Comparison of ENCODE assay signal across 1 cellular context in the genomic region with DNA sequence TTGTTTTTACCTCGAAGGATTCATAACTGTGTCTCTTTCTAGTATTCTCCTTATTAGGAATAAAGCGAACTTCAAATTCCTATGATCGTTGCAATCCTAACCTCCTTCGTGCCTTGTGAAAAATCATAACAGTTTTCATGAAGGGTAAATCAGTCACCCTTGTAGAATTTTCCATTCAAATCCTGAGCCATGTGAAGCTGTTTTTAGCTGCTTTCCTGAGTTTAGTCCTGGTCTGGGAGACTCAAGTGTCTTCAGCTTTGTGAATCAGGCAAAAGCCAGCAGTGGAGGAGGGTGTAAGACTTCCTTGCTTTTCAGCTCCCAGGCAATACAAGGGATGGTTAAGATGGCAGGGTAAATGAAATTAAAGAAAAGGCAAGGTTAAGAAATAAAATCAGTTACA.
TF ChIP-seq lines count a peak whose summit lies in the region.

No MANE protein-coding gene starts in this region.

TF ChIP-seq in WTC11, 78 proteins besides CTCF, POLR2A, EP300 and RAD21 (continued from another document):
- TF ChIP-seq, protein P1, sequence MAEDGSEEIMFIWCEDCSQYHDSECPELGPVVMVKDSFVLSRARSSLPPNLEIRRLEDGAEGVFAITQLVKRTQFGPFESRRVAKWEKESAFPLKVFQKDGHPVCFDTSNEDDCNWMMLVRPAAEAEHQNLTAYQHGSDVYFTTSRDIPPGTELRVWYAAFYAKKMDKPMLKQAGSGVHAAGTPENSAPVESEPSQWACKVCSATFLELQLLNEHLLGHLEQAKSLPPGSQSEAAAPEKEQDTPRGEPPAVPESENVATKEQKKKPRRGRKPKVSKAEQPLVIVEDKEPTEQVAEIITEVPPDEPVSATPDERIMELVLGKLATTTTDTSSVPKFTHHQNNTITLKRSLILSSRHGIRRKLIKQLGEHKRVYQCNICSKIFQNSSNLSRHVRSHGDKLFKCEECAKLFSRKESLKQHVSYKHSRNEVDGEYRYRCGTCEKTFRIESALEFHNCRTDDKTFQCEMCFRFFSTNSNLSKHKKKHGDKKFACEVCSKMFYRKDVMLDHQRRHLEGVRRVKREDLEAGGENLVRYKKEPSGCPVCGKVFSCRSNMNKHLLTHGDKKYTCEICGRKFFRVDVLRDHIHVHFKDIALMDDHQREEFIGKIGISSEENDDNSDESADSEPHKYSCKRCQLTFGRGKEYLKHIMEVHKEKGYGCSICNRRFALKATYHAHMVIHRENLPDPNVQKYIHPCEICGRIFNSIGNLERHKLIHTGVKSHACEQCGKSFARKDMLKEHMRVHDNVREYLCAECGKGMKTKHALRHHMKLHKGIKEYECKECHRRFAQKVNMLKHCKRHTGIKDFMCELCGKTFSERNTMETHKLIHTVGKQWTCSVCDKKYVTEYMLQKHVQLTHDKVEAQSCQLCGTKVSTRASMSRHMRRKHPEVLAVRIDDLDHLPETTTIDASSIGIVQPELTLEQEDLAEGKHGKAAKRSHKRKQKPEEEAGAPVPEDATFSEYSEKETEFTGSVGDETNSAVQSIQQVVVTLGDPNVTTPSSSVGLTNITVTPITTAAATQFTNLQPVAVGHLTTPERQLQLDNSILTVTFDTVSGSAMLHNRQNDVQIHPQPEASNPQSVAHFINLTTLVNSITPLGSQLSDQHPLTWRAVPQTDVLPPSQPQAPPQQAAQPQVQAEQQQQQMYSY (CRISPR knock-in tag; IDR thresholded peaks at IDR 0.05): no peak
- TF ChIP-seq, protein P2, sequence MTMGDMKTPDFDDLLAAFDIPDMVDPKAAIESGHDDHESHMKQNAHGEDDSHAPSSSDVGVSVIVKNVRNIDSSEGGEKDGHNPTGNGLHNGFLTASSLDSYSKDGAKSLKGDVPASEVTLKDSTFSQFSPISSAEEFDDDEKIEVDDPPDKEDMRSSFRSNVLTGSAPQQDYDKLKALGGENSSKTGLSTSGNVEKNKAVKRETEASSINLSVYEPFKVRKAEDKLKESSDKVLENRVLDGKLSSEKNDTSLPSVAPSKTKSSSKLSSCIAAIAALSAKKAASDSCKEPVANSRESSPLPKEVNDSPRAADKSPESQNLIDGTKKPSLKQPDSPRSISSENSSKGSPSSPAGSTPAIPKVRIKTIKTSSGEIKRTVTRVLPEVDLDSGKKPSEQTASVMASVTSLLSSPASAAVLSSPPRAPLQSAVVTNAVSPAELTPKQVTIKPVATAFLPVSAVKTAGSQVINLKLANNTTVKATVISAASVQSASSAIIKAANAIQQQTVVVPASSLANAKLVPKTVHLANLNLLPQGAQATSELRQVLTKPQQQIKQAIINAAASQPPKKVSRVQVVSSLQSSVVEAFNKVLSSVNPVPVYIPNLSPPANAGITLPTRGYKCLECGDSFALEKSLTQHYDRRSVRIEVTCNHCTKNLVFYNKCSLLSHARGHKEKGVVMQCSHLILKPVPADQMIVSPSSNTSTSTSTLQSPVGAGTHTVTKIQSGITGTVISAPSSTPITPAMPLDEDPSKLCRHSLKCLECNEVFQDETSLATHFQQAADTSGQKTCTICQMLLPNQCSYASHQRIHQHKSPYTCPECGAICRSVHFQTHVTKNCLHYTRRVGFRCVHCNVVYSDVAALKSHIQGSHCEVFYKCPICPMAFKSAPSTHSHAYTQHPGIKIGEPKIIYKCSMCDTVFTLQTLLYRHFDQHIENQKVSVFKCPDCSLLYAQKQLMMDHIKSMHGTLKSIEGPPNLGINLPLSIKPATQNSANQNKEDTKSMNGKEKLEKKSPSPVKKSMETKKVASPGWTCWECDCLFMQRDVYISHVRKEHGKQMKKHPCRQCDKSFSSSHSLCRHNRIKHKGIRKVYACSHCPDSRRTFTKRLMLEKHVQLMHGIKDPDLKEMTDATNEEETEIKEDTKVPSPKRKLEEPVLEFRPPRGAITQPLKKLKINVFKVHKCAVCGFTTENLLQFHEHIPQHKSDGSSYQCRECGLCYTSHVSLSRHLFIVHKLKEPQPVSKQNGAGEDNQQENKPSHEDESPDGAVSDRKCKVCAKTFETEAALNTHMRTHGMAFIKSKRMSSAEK (CRISPR knock-in tag; IDR thresholded peaks at IDR 0.05; ENCODE audit: borderline replicate concordance): no peak
- TF ChIP-seq, protein P3, sequence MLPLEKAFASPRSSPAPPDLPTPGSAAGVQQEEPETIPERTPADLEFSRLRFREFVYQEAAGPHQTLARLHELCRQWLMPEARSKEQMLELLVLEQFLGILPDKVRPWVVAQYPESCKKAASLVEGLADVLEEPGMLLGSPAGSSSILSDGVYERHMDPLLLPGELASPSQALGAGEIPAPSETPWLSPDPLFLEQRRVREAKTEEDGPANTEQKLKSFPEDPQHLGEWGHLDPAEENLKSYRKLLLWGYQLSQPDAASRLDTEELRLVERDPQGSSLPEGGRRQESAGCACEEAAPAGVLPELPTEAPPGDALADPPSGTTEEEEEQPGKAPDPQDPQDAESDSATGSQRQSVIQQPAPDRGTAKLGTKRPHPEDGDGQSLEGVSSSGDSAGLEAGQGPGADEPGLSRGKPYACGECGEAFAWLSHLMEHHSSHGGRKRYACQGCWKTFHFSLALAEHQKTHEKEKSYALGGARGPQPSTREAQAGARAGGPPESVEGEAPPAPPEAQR (CRISPR knock-in tag; IDR thresholded peaks at IDR 0.05): no peak
- TF ChIP-seq SP1 (CRISPR knock-in tag; conservative IDR thresholded peaks at IDR 0.05) (no peak), ZNF263 (CRISPR knock-in tag; IDR thresholded peaks at IDR 0.05; ENCODE audit: low read depth) (no peak), CREB1 (CRISPR knock-in tag; IDR thresholded peaks at IDR 0.05) (no peak), ESRRA (CRISPR knock-in tag; IDR thresholded peaks at IDR 0.05; ENCODE audit: borderline replicate concordance) (no peak), MYBL2 (CRISPR knock-in tag; IDR thresholded peaks at IDR 0.05) (no peak), RORB (CRISPR knock-in tag; IDR thresholded peaks at IDR 0.05) (no peak), GTF2I (CRISPR knock-in tag; conservative IDR thresholded peaks at IDR 0.05) (no peak), CREM (CRISPR knock-in tag; IDR thresholded peaks at IDR 0.05) (no peak), JAZF1 (CRISPR knock-in tag; IDR thresholded peaks at IDR 0.05) (no peak)
- TF ChIP-seq, protein P4, sequence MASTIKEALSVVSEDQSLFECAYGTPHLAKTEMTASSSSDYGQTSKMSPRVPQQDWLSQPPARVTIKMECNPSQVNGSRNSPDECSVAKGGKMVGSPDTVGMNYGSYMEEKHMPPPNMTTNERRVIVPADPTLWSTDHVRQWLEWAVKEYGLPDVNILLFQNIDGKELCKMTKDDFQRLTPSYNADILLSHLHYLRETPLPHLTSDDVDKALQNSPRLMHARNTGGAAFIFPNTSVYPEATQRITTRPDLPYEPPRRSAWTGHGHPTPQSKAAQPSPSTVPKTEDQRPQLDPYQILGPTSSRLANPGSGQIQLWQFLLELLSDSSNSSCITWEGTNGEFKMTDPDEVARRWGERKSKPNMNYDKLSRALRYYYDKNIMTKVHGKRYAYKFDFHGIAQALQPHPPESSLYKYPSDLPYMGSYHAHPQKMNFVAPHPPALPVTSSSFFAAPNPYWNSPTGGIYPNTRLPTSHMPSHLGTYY (CRISPR knock-in tag; IDR thresholded peaks at IDR 0.05): no peak
